In the genomic region with DNA sequence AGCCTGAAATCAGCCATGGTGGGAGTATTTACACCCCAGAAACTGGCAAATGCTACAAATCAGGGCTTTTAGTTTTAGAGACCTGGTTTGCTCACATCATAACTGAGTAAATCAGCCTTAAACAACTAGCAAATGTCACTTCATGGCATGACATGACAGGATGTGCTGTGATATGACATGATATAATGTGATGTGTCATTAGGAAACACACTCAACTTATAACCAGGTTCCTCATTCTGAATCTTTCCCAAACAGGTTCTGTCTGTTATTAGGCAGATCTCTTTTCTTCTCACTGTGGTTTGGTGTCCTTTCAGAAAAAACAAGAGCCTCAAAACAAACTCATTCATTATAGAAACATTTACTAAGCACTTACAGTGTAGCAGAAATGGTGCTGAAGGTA, we compare ENCODE assay signal across 17 cellular contexts.
DNase-seq lines count a peak whose midpoint lies in the region; ATAC-seq, FAIRE-seq and TF ChIP-seq lines count a peak whose summit lies in the region.
"Had no signal": no experiment of that assay in that cellular context is flagged by ENCODE, and none has a peak within 500 bp of the region (broad histone marks: within the 10 kb centered on the region; RNA-seq: fewer than 3 reads in every experiment).

No MANE protein-coding gene starts in this region.

- H3K27me3 ChIP-seq in mammary epithelial cell (ENCODE audit: insufficient read depth, low read length) (no peaks in the 10 kb centered on the region), breast epithelium (no peaks in the 10 kb centered on the region)
- H3K27me3 ChIP-seq: BE2C had no signal

- H3K4me3 ChIP-seq in mammary epithelial cell (replicated peaks in 1 of 3; ENCODE audit: insufficient read depth in 1 of 3, low read depth in 2 of 3, low read length in 3 of 3) (no peak overlapping the region), breast epithelium (no peak overlapping the region)
- H3K4me3 ChIP-seq: A549 had no signal

- H2AFZ ChIP-seq in mammary epithelial cell (ENCODE audit: low read depth, low read length): no peak overlapping the region

- peak; percentile 71 for FAIRE-seq in HTR-8/SVneo (lab: Jason Lieb, UNC)
- FAIRE-seq: A549, GM18507 had no signal

- no peak overlapping the region for H3K4me3 Mint-ChIP-seq in activated naive CD4-positive, alpha-beta T cell treated with anti-CD3 and anti-CD28 coated beads for 36 hours
- H3K4me3 Mint-ChIP-seq: CD4-positive, alpha-beta memory T cell; H9; IgD-negative memory B cell had no signal

- BruUV-seq in mammary epithelial cell (replicated peaks; lab: Mats Ljungman, UMichigan): no TSS peak

- H3K4me1 ChIP-seq in mammary epithelial cell (ENCODE audit: insufficient read depth, low read length) (peaks cover 4% of the 10 kb centered on the region), breast epithelium (no peaks in the 10 kb centered on the region)
- H3K4me1 ChIP-seq: A549, BE2C had no signal

- DNase-seq in mammary epithelial cell (peak; percentile 22), breast epithelium (ENCODE audit: low spot score in 2 of 2) (no peak), HTR-8/SVneo (ENCODE audit: insufficient read length, low spot score) (no peak), NCI-H82 (lab: John Stamatoyannopoulos, UW) (no peak)
- DNase-seq in activated naive CD4-positive, alpha-beta T cell treated with anti-CD3 and anti-CD28 coated beads for 36 hours: no peak
- DNase-seq: BE2C; CD4-positive, alpha-beta memory T cell; DMS79; GOT3; H9; KG1 had no signal

- CTCF ChIA-PET in mammary epithelial cell (lab: Charles Lee; ENCODE audit: low non-redundant PET): no interaction called here
- CTCF ChIA-PET in activated naive CD4-positive, alpha-beta T cell treated with anti-CD3 and anti-CD28 coated beads for 36 hours (lab: Charles Lee): no interaction called here

- intact Hi-C loops in mammary epithelial cell (cut with micrococcal nuclease): loop anchor here (2.0 kb wide), 1 partner anchor 364 kb away; no protein-coding TSS in a partner anchor
- intact Hi-C loops in breast epithelium (cut with DNase I; ENCODE audit: low total_unique reads): no loop called here
- intact Hi-C loops in activated naive CD4-positive, alpha-beta T cell treated with anti-CD3 and anti-CD28 coated beads for 36 hours (cut with micrococcal nuclease): no loop called here

- peaks cover 2% of the 10 kb centered on the region for H3K27me3 Mint-ChIP-seq in activated naive CD4-positive, alpha-beta T cell treated with anti-CD3 and anti-CD28 coated beads for 36 hours (ENCODE audit: low read depth)

- H4K20me1 ChIP-seq in mammary epithelial cell (ENCODE audit: insufficient read depth, low read length): no peaks in the 10 kb centered on the region

- no peaks in the 10 kb centered on the region for H3K9me3 Mint-ChIP-seq in activated naive CD4-positive, alpha-beta T cell treated with anti-CD3 and anti-CD28 coated beads for 36 hours
- H3K9me3 Mint-ChIP-seq: H9, IgD-negative memory B cell had no signal

- in situ Hi-C loops in mammary epithelial cell (cut with MboI; ENCODE audit: low sequenced_read_pairs in 2 of 2): no loop called here

- H3K36me3 ChIP-seq in mammary epithelial cell (ENCODE audit: insufficient read depth, low read length): no peaks in the 10 kb centered on the region
- H3K36me3 ChIP-seq in breast epithelium: no peaks in the 10 kb centered on the region
- H3K36me3 ChIP-seq: BE2C had no signal

- no peaks in the 10 kb centered on the region for H3K4me1 Mint-ChIP-seq in activated naive CD4-positive, alpha-beta T cell treated with anti-CD3 and anti-CD28 coated beads for 36 hours (ENCODE audit: low read depth)
- H3K4me1 Mint-ChIP-seq: CD4-positive, alpha-beta memory T cell; IgD-negative memory B cell had no signal

- no peaks in the 10 kb centered on the region for H3K79me2 ChIP-seq in mammary epithelial cell (ENCODE audit: insufficient read depth, low read length)

- H3K27ac Mint-ChIP-seq in activated naive CD4-positive, alpha-beta T cell treated with anti-CD3 and anti-CD28 coated beads for 36 hours: no peak overlapping the region
- H3K27ac Mint-ChIP-seq: CD4-positive, alpha-beta memory T cell; H9; IgD-negative memory B cell had no signal

- no peaks in the 10 kb centered on the region for H3K36me3 Mint-ChIP-seq in activated naive CD4-positive, alpha-beta T cell treated with anti-CD3 and anti-CD28 coated beads for 36 hours (ENCODE audit: low read depth)
- H3K36me3 Mint-ChIP-seq: CD4-positive, alpha-beta memory T cell; IgD-negative memory B cell had no signal

- dilution Hi-C loops in mammary epithelial cell (cut with HindIII; ENCODE audit: low sequenced_read_pairs): no loop called here

- H3K9me3 ChIP-seq in mammary epithelial cell (replicated peaks; ENCODE audit: insufficient read depth, low read length) (no peaks in the 10 kb centered on the region), breast epithelium (no peaks in the 10 kb centered on the region)
- H3K9me3 ChIP-seq: A549, BE2C had no signal

- no peak for TF ChIP-seq POLR2A in breast epithelium (IDR thresholded peaks at IDR 0.05)

- TF ChIP-seq CTCF in mammary epithelial cell (conservative IDR thresholded peaks at IDR 0.05 in 1 of 2, IDR thresholded peaks at IDR 0.05 in 1 of 2; ENCODE audit: extremely low read depth in 1 of 2, insufficient read depth in 1 of 2, low read depth in 1 of 2, low read length in 2 of 2) (no peak), breast epithelium (IDR thresholded peaks at IDR 0.05) (no peak)

- ATAC-seq in GM18858 (IDR thresholded peaks at IDR 0.05; ENCODE audit: unreplicated experiment) (peak; percentile 51), GM21515 (IDR thresholded peaks at IDR 0.05; ENCODE audit: unreplicated experiment) (no peak)
- ATAC-seq: A549 had no signal

- H3K4me2 ChIP-seq in mammary epithelial cell (ENCODE audit: insufficient read depth, low read depth, low read length): no peak overlapping the region
- H3K4me2 ChIP-seq: A549 had no signal

- no peak overlapping the region for H3K9ac ChIP-seq in mammary epithelial cell (ENCODE audit: insufficient read depth, low read length)

- H3K27ac ChIP-seq in mammary epithelial cell (ENCODE audit: insufficient read depth, low read depth, low read length) (no peak overlapping the region), breast epithelium (peak overlapping the region in 1 of 2 donors; percentile 9)
- H3K27ac ChIP-seq: A549, C4-2B had no signal
